ENCODE assay signal across 11 cellular contexts in the genomic region with DNA sequence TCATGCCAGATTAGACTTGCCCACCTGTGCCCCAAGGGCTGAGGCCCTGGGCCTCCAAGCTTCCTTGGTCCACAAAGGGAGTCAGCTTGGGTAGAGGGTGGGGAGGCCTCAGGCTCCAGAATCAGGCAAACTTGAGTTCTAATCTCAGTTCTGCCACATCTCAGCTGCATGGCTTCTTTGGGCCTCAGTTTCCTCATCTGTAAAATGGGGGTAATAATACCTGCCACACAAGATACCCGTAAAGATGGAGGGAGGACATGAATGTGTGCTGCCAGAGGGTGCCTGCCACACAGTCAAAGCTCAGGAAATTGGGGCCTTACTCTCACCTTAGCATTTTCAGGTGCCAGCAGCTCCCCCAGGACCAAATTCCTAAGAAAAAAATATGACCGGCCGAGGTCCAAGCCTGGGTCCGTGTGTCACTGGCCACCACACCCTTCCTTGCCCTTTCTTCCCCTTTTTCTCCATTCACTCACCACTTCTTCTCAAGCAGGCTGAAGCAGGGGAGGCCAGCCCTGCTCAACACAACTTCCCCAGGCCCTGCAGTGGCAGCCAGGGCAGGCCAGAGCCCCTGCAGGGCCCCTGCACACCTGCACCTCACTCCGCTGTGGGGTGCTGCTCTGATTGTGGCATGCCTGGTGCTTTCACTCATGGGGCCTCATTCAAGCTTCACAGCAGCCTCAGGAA. TPM values are rescaled to one million over a fixed set of nuclear protein-coding genes. Genes with fewer than 3 reads are reported as not detected.
DNase-seq lines count a peak whose midpoint lies in the region; ATAC-seq and TF ChIP-seq lines count a peak whose summit lies in the region.
"Had no signal": no experiment of that assay in that cellular context is flagged by ENCODE, and none has a peak within 500 bp of the region (broad histone marks: within the 10 kb centered on the region; RNA-seq: fewer than 3 reads in every experiment).

No MANE protein-coding gene starts in this region.

- intact Hi-C loops in activated CD4-positive, alpha-beta T cell treated with anti-CD3 and anti-CD28 coated beads for 36 hours (cut with DNase I, micrococcal nuclease): loop anchor here (2.0 kb wide), 2 partner anchors 67 to 93 kb away; no protein-coding TSS in a partner anchor

- H3K27ac Mint-ChIP-seq in activated CD4-positive, alpha-beta T cell treated with anti-CD3 and anti-CD28 coated beads for 36 hours: peak overlapping the region; percentile 69
- peak overlapping the region; percentile 68 for H3K27ac Mint-ChIP-seq in activated naive CD8-positive, alpha-beta T cell treated with anti-CD3 and anti-CD28 coated beads, Interleukin-2, amount 10 ng/mL, durations not matched to agents 7 days and 5 days

- no peak for TF ChIP-seq POLR2A in NB4 (IDR thresholded peaks at IDR 0.05; ENCODE audit: extremely low read depth, insufficient read length)

- H3K4me3 Mint-ChIP-seq in activated CD4-positive, alpha-beta T cell treated with anti-CD3 and anti-CD28 coated beads for 36 hours: peak overlapping the region; percentile 67
- H3K4me3 Mint-ChIP-seq in activated naive CD8-positive, alpha-beta T cell treated with anti-CD3 and anti-CD28 coated beads, Interleukin-2, amount 10 ng/mL, durations not matched to agents 7 days and 5 days: peak overlapping the region; percentile 86

- no peaks in the 10 kb centered on the region for H3K9me3 Mint-ChIP-seq in activated CD4-positive, alpha-beta T cell treated with anti-CD3 and anti-CD28 coated beads for 36 hours (ENCODE audit: low read depth)
- H3K9me3 Mint-ChIP-seq in activated naive CD8-positive, alpha-beta T cell treated with anti-CD3 and anti-CD28 coated beads, Interleukin-2, amount 10 ng/mL, durations not matched to agents 7 days and 5 days: no peaks in the 10 kb centered on the region

- H3K36me3 Mint-ChIP-seq in activated CD4-positive, alpha-beta T cell treated with anti-CD3 and anti-CD28 coated beads for 36 hours (ENCODE audit: low read depth): peaks cover 12% of the 10 kb centered on the region
- H3K36me3 Mint-ChIP-seq in activated naive CD8-positive, alpha-beta T cell treated with anti-CD3 and anti-CD28 coated beads, Interleukin-2, amount 10 ng/mL, durations not matched to agents 7 days and 5 days: peaks cover 21% of the 10 kb centered on the region

- CTCF ChIA-PET in activated CD4-positive, alpha-beta T cell treated with anti-CD3 and anti-CD28 coated beads for 36 hours (lab: Charles Lee): interaction anchor here (1.1 to 5.7 kb wide), 10 partner anchors 9 to 65 kb away, joined by 4 to 49 read pairs (median 5); a partner anchor contains a TSS

- no peak for ATAC-seq in activated CD4-positive, alpha-beta T cell treated with anti-CD3 and anti-CD28 coated beads for 36 hours
- ATAC-seq in activated naive CD8-positive, alpha-beta T cell treated with anti-CD3 and anti-CD28 coated beads, Interleukin-2, amount 10 ng/mL, durations not matched to agents 7 days and 5 days (ENCODE audit: low read depth): no peak
- no peak for ATAC-seq in left lobe of liver
- ATAC-seq: A549 had no signal

- TF ChIP-seq CTCF in NB4 (IDR thresholded peaks at IDR 0.05; ENCODE audit: low read depth, low read length): no peak

- peak overlapping the region in 12 of 21 experiments; percentile 58 to 86 (median 71) for H3K27ac ChIP-seq in skin epidermis
- H3K27ac ChIP-seq: A549 had no signal

- POLR2A ChIA-PET in activated CD4-positive, alpha-beta T cell treated with anti-CD3 and anti-CD28 coated beads for 36 hours (lab: Charles Lee): interaction anchor here (1.0 to 1.2 kb wide), 2 partner anchors 9 to 28 kb away, joined by 3 to 4 read pairs; no protein-coding TSS in a partner anchor
- POLR2A ChIA-PET in activated naive CD8-positive, alpha-beta T cell treated with anti-CD3 and anti-CD28 coated beads, Interleukin-2, amount 10 ng/mL, durations not matched to agents 7 days and 5 days (lab: Charles Lee): interaction anchor here (2.0 to 2.7 kb wide), 3 partner anchors 10 to 49 kb away, joined by 7 to 24 read pairs (median 19); a partner anchor contains a TSS

- no peak overlapping the region for H3K4me3 ChIP-seq in NB4 (ENCODE audit: low read depth, low read length)
- no peak overlapping the region for H3K4me3 ChIP-seq in skin epidermis
- H3K4me3 ChIP-seq: A549, suprapubic skin had no signal

- DNase-seq in activated CD4-positive, alpha-beta T cell treated with anti-CD3 and anti-CD28 coated beads for 36 hours: peak; percentile 55
- DNase-seq in activated CD4-positive, alpha-beta T cell treated with anti-CD3 and anti-CD28 coated beads, Interleukin-2, amount 50 U/mL, for 48 hours: no peak
- peak; percentile 59 for DNase-seq in NB4 (ENCODE audit: low read depth)
- DNase-seq in activated naive CD8-positive, alpha-beta T cell treated with anti-CD3 and anti-CD28 coated beads, Interleukin-2, amount 10 ng/mL, durations not matched to agents 7 days and 5 days: no peak
- DNase-seq in effector CD8-positive, alpha-beta T cell (lab: John Stamatoyannopoulos, UW): no peak
- DNase-seq in NCI-H187 (lab: John Stamatoyannopoulos, UW): no peak
- no peak for DNase-seq in left lobe of liver (ENCODE audit: low spot score)

- peaks cover 84% of the 10 kb centered on the region for H3K4me1 Mint-ChIP-seq in activated CD4-positive, alpha-beta T cell treated with anti-CD3 and anti-CD28 coated beads for 36 hours
- peaks cover 55% of the 10 kb centered on the region for H3K4me1 Mint-ChIP-seq in activated naive CD8-positive, alpha-beta T cell treated with anti-CD3 and anti-CD28 coated beads, Interleukin-2, amount 10 ng/mL, durations not matched to agents 7 days and 5 days

- no peaks in the 10 kb centered on the region for H3K27me3 Mint-ChIP-seq in activated CD4-positive, alpha-beta T cell treated with anti-CD3 and anti-CD28 coated beads for 36 hours
- H3K27me3 Mint-ChIP-seq in activated naive CD8-positive, alpha-beta T cell treated with anti-CD3 and anti-CD28 coated beads, Interleukin-2, amount 10 ng/mL, durations not matched to agents 7 days and 5 days: no peaks in the 10 kb centered on the region

RNA-seq across cellular contexts. Expression of a gene that starts 3.8 kb away (rescaled TPM):
- total RNA-seq in activated CD4-positive, alpha-beta T cell treated with anti-CD3 and anti-CD28 coated beads for 36 hours: 10 to 100 TPM; 43.8 to 62.0 TPM
- total RNA-seq in activated naive CD8-positive, alpha-beta T cell treated with anti-CD3 and anti-CD28 coated beads, Interleukin-2, amount 10 ng/mL, durations not matched to agents 7 days and 5 days: 100 to 1,000 TPM; 113 to 124 TPM
- total RNA-seq in left lobe of liver: 34.6 TPM

RNA-seq across cellular contexts. Expression of a gene that starts 10.1 kb away (rescaled TPM):
- total RNA-seq in activated CD4-positive, alpha-beta T cell treated with anti-CD3 and anti-CD28 coated beads for 36 hours: 10 to 100 TPM; 74.5 to 92.1 TPM
- total RNA-seq in activated naive CD8-positive, alpha-beta T cell treated with anti-CD3 and anti-CD28 coated beads, Interleukin-2, amount 10 ng/mL, durations not matched to agents 7 days and 5 days: 100 to 1,000 TPM; 110 to 116 TPM
- 162 TPM for total RNA-seq in left lobe of liver

RNA-seq across cellular contexts. Expression of a gene that starts 22.7 kb away (rescaled TPM):
- total RNA-seq in activated CD4-positive, alpha-beta T cell treated with anti-CD3 and anti-CD28 coated beads for 36 hours: under 1 TPM in 1 of 2 experiments, not detected in 1; 0.14 TPM
- total RNA-seq in activated naive CD8-positive, alpha-beta T cell treated with anti-CD3 and anti-CD28 coated beads, Interleukin-2, amount 10 ng/mL, durations not matched to agents 7 days and 5 days: 1 to 10 TPM; 1.9 to 2.1 TPM
- total RNA-seq in left lobe of liver: 3.0 TPM
- total RNA-seq: NCI-H460 had no signal

RNA-seq across cellular contexts. Expression of a gene that starts 38.9 kb away (rescaled TPM):
- total RNA-seq in activated CD4-positive, alpha-beta T cell treated with anti-CD3 and anti-CD28 coated beads for 36 hours: not detected
- total RNA-seq in activated naive CD8-positive, alpha-beta T cell treated with anti-CD3 and anti-CD28 coated beads, Interleukin-2, amount 10 ng/mL, durations not matched to agents 7 days and 5 days: not detected
- not detected for total RNA-seq in left lobe of liver
- total RNA-seq: NCI-H460, suprapubic skin had no signal

RNA-seq across cellular contexts. Expression of a gene that starts 47.8 kb away (rescaled TPM):
- total RNA-seq in activated CD4-positive, alpha-beta T cell treated with anti-CD3 and anti-CD28 coated beads for 36 hours: 1 to 10 TPM; 3.4 to 4.9 TPM
- total RNA-seq in activated naive CD8-positive, alpha-beta T cell treated with anti-CD3 and anti-CD28 coated beads, Interleukin-2, amount 10 ng/mL, durations not matched to agents 7 days and 5 days: 1 to 10 TPM; 2.2 to 2.8 TPM
- total RNA-seq in left lobe of liver: 292 TPM

Comparison
In these comparisons a context has a peak if more than half of its experiments do, and no peak if none do; other contexts are left out.
1. DNase-seq: peak in activated CD4-positive, alpha-beta T cell treated with anti-CD3 and anti-CD28 coated beads for 36 hours (single experiment) and NB4 (single experiment); none in activated CD4-positive, alpha-beta T cell treated with anti-CD3 and anti-CD28 coated beads, Interleukin-2, amount 50 U/mL, for 48 hours (0 of 2), activated naive CD8-positive, alpha-beta T cell treated with anti-CD3 and anti-CD28 coated beads, Interleukin-2, amount 10 ng/mL, durations not matched to agents 7 days and 5 days (single experiment), effector CD8-positive, alpha-beta T cell (single experiment), NCI-H187 (0 of 2) and left lobe of liver (single experiment).